In genomic region chr6:15499591-15499990, GRCh38 we compare ENCODE assay signal across 19 cellular contexts.
DNase-seq lines count a peak whose midpoint lies in the region; ATAC-seq and TF ChIP-seq lines count a peak whose summit lies in the region.
"Had no signal": no experiment of that assay in that cellular context is flagged by ENCODE, and none has a peak within 500 bp of the region (broad histone marks: within the 10 kb centered on the region; RNA-seq: fewer than 3 reads in every experiment).

No MANE protein-coding gene starts in this region.

- H3K27ac Mint-ChIP-seq in CD4-positive, alpha-beta T cell, result peak overlapping the region; percentile 12
- H3K27ac Mint-ChIP-seq in H9 (0 out of 7 replicates have a peak overlapping the region, but pooled peaks of 2 of the 3 experiments have one; percentile 29 to 35), type B pancreatic cell (no peak overlapping the region)
- peak overlapping the region; percentile 33 for H3K27ac Mint-ChIP-seq in dendritic cell treated with granulocyte-macrophage colony-stimulating factor and Interleukin-4, amounts not matched to agents 40 ng/mL and 50 ng/mL, for 4 days
- H3K27ac Mint-ChIP-seq: HFFc6 had no signal

- H2BK12ac ChIP-seq in H9 (ENCODE audit: insufficient read length, low read depth, low read length), result no peak overlapping the region

- no peaks in the 10 kb centered on the region for H3K27me3 Mint-ChIP-seq in CD4-positive, alpha-beta T cell
- H3K27me3 Mint-ChIP-seq in H9 (ENCODE audit: low read depth) (no peaks in the 10 kb centered on the region; the same call in none of the 2 replicates), type B pancreatic cell (no peaks in the 10 kb centered on the region)
- no peaks in the 10 kb centered on the region for H3K27me3 Mint-ChIP-seq in dendritic cell treated with granulocyte-macrophage colony-stimulating factor and Interleukin-4, amounts not matched to agents 40 ng/mL and 50 ng/mL, for 4 days

- H4K8ac ChIP-seq in H9 (replicated peaks; ENCODE audit: insufficient read length, low read depth, low read length), result no peak overlapping the region

- no peak overlapping the region for H3K27ac ChIP-seq in CD4-positive, alpha-beta T cell (ENCODE audit: low read depth, low read length)
- no peak overlapping the region for H3K27ac ChIP-seq in H9 (ENCODE audit: insufficient read length, low read depth, low read length)
- H3K27ac ChIP-seq in prostate gland, result no peak overlapping the region
- H3K27ac ChIP-seq: A549, BLaER1, KMS-11 had no signal

- no peaks in the 10 kb centered on the region for H3K9me3 ChIP-seq in CD4-positive, alpha-beta T cell (ENCODE audit: control insufficient read depth, low read length)
- H3K9me3 ChIP-seq in H9 (ENCODE audit: control insufficient read depth, low read depth, low read length), result no peaks in the 10 kb centered on the region
- no peaks in the 10 kb centered on the region for H3K9me3 ChIP-seq in prostate gland
- H3K9me3 ChIP-seq: A549, BLaER1 had no signal

- CTCF ChIA-PET in CD4-positive, alpha-beta T cell (lab: Charles Lee), result no interaction called here

- WGBS in H9 (ENCODE audit: extremely low coverage, insufficient read length, low lambda C conversion rate), result no CpG with 5 or more reads among the region's 9 CpGs
- WGBS in prostate gland, result 92% methylated on average over 9 of the region's 9 CpGs

- peaks cover 17% of the 10 kb centered on the region for H3K79me1 ChIP-seq in H9 (ENCODE audit: insufficient read depth, low read depth, low read length, poor library complexity, severe bottlenecking)

- H3K9ac ChIP-seq in H9 (ENCODE audit: extremely low read depth, insufficient read length, low read length), result no peak overlapping the region
- H3K9ac ChIP-seq: BLaER1, KMS-11 had no signal

- no peak overlapping the region for H3K4me2 ChIP-seq in H9 (ENCODE audit: insufficient read depth, insufficient read length, low read length)
- H3K4me2 ChIP-seq: A549, KMS-11 had no signal

- no peak for DNase-seq in CD4-positive, alpha-beta T cell
- DNase-seq in H9, result no peak
- DNase-seq in posterior vena cava (ENCODE audit: low spot score), result peak; percentile 54
- no peak for DNase-seq in prostate gland (ENCODE audit: low spot score)
- no peak for DNase-seq in type B pancreatic cell (ENCODE audit: extremely low spot score, unreplicated experiment)
- DNase-seq in cerebellum (ENCODE audit: low spot score), result no peak
- DNase-seq: DMS79, HFFc6, NCI-H1417, NCI-H187 treated with DMSO at 0.1 percent for 48 hours, NCI-H226, NCI-H524 treated with DMSO at 0.1 percent for 48 hours, PC-3, RPMI8226, SIG-M5 had no signal

- H3K79me2 ChIP-seq in H9 (ENCODE audit: insufficient read depth, low read length), result peaks cover 27% of the 10 kb centered on the region

- no peak for ATAC-seq in CD4-positive, alpha-beta T cell (ENCODE audit: poor library complexity)
- ATAC-seq: A549 had no signal

- no peak overlapping the region for H4K91ac ChIP-seq in H9 (ENCODE audit: insufficient read length, low read depth, low read length)

- no peak overlapping the region for H3K4ac ChIP-seq in H9 (ENCODE audit: low read depth, low read length)

- no peak for TF ChIP-seq CTCF in CD4-positive, alpha-beta T cell (IDR thresholded peaks at IDR 0.05)
- TF ChIP-seq CTCF in H9 (conservative IDR thresholded peaks at IDR 0.05) (no peak), prostate gland (IDR thresholded peaks at IDR 0.05) (no peak), type B pancreatic cell (conservative IDR thresholded peaks at IDR 0.05) (no peak)

- H3K4me1 ChIP-seq in H9 (ENCODE audit: insufficient read depth, low read length), result 0 out of 2 replicates have a peak, but pooled peaks cover 3% of the 10 kb centered on the region
- H3K4me1 ChIP-seq in prostate gland (replicated peaks), result peaks cover 8% of the 10 kb centered on the region

- no peak overlapping the region for H3K18ac ChIP-seq in H9 (ENCODE audit: insufficient read length, low read depth, low read length)

- H4K20me1 ChIP-seq in H9 (ENCODE audit: control insufficient read depth, insufficient read depth, insufficient read length), result peaks cover 3% of the 10 kb centered on the region

- no peak overlapping the region for H2AFZ ChIP-seq in H9 (ENCODE audit: low read length)

- no peak overlapping the region; the same call in 1 of the 2 replicates for H3K14ac ChIP-seq in H9 (ENCODE audit: insufficient read depth, low read length)

- H2BK15ac ChIP-seq in H9 (ENCODE audit: low read depth, low read length), result no peak overlapping the region

- H2BK120ac ChIP-seq in H9 (ENCODE audit: low read depth, low read length, poor library complexity, severe bottlenecking), result no peak overlapping the region

- H3K9me3 Mint-ChIP-seq in CD4-positive, alpha-beta T cell, result no peaks in the 10 kb centered on the region
- H3K9me3 Mint-ChIP-seq in H9, result no peaks in the 10 kb centered on the region
- no peaks in the 10 kb centered on the region for H3K9me3 Mint-ChIP-seq in dendritic cell treated with granulocyte-macrophage colony-stimulating factor and Interleukin-4, amounts not matched to agents 40 ng/mL and 50 ng/mL, for 4 days
- no peaks in the 10 kb centered on the region for H3K9me3 Mint-ChIP-seq in type B pancreatic cell
- H3K9me3 Mint-ChIP-seq: HFFc6 had no signal

- no peaks in the 10 kb centered on the region for H3K23me2 ChIP-seq in H9 (ENCODE audit: insufficient read length, low read depth, low read length, poor library complexity, severe bottlenecking)

- TF ChIP-seq POLR2A in prostate gland (IDR thresholded peaks at IDR 0.05), result no peak

- no peak overlapping the region for H3T11ph ChIP-seq in H9 (ENCODE audit: low read length)

- H4K5ac ChIP-seq in H9 (ENCODE audit: insufficient read length, low read depth, low read length), result no peak overlapping the region

- H3K36me3 ChIP-seq in prostate gland, result no peaks in the 10 kb centered on the region

- intact Hi-C loops in CD4-positive, alpha-beta T cell (cut with DNase I, micrococcal nuclease), result no loop called here
- intact Hi-C loops in dendritic cell treated with granulocyte-macrophage colony-stimulating factor and Interleukin-4, amounts not matched to agents 40 ng/mL and 50 ng/mL, for 4 days (cut with micrococcal nuclease), result no loop called here
- intact Hi-C loops in posterior vena cava (cut with DNase I), result no loop called here
- intact Hi-C loops in prostate gland (cut with DNase I), result no loop called here

- H2AK5ac ChIP-seq in H9 (ENCODE audit: insufficient read length, low read length), result no peak overlapping the region

- no peak overlapping the region for H3K23ac ChIP-seq in H9 (ENCODE audit: insufficient read length, low read depth, low read length)

- no peak overlapping the region for H3K4me3 ChIP-seq in prostate gland
- H3K4me3 ChIP-seq: A549, BLaER1 had no signal

- H2BK20ac ChIP-seq in H9 (ENCODE audit: low read depth, low read length, poor library complexity, severe bottlenecking), result no peak overlapping the region

- H3K4me3 Mint-ChIP-seq in CD4-positive, alpha-beta T cell, result no peak overlapping the region
- H3K4me3 Mint-ChIP-seq in H9 (no peak overlapping the region; a peak in 1 of 5 replicates), type B pancreatic cell (no peak overlapping the region)
- no peak overlapping the region for H3K4me3 Mint-ChIP-seq in dendritic cell treated with granulocyte-macrophage colony-stimulating factor and Interleukin-4, amounts not matched to agents 40 ng/mL and 50 ng/mL, for 4 days
- H3K4me3 Mint-ChIP-seq: HFFc6 had no signal

- H3K4me1 Mint-ChIP-seq in CD4-positive, alpha-beta T cell (ENCODE audit: low read depth), result no peaks in the 10 kb centered on the region
- H3K4me1 Mint-ChIP-seq in H9, result peaks cover 18 to 23% of the 10 kb centered on the region in 2 experiments
- H3K4me1 Mint-ChIP-seq in dendritic cell treated with granulocyte-macrophage colony-stimulating factor and Interleukin-4, amounts not matched to agents 40 ng/mL and 50 ng/mL, for 4 days (ENCODE audit: low read depth), result peaks cover 68% of the 10 kb centered on the region
- H3K4me1 Mint-ChIP-seq in type B pancreatic cell (ENCODE audit: unreplicated experiment), result peaks cover 20% of the 10 kb centered on the region

- peaks cover 84% of the 10 kb centered on the region for H3K36me3 Mint-ChIP-seq in CD4-positive, alpha-beta T cell (ENCODE audit: low read depth)
- peaks cover 83 to 97% (median 97%) of the 10 kb centered on the region in 3 experiments for H3K36me3 Mint-ChIP-seq in H9 (ENCODE audit: insufficient read depth in 1 of 3, low read depth in 3 of 3)
- peaks cover 100% of the 10 kb centered on the region for H3K36me3 Mint-ChIP-seq in dendritic cell treated with granulocyte-macrophage colony-stimulating factor and Interleukin-4, amounts not matched to agents 40 ng/mL and 50 ng/mL, for 4 days (ENCODE audit: low read depth)
- peaks cover 30% of the 10 kb centered on the region for H3K36me3 Mint-ChIP-seq in type B pancreatic cell

- H3K27me3 ChIP-seq in CD4-positive, alpha-beta T cell (ENCODE audit: control insufficient read depth, insufficient read depth, low read length), result no peaks in the 10 kb centered on the region
- H3K27me3 ChIP-seq in H9 (ENCODE audit: insufficient read depth, low read length) (no peaks in the 10 kb centered on the region), prostate gland (replicated peaks; ENCODE audit: insufficient read depth) (no peaks in the 10 kb centered on the region)
- H3K27me3 ChIP-seq: BLaER1 had no signal

- POLR2A ChIA-PET in CD4-positive, alpha-beta T cell (lab: Charles Lee), result no interaction called here

- H2BK5ac ChIP-seq in H9 (ENCODE audit: insufficient read length, low read length), result no peak overlapping the region

- H3K56ac ChIP-seq in H9 (ENCODE audit: insufficient read length, low read depth, low read length), result no peak overlapping the region
